ENCODE assay signal across 9 cellular contexts in the genomic region with DNA sequence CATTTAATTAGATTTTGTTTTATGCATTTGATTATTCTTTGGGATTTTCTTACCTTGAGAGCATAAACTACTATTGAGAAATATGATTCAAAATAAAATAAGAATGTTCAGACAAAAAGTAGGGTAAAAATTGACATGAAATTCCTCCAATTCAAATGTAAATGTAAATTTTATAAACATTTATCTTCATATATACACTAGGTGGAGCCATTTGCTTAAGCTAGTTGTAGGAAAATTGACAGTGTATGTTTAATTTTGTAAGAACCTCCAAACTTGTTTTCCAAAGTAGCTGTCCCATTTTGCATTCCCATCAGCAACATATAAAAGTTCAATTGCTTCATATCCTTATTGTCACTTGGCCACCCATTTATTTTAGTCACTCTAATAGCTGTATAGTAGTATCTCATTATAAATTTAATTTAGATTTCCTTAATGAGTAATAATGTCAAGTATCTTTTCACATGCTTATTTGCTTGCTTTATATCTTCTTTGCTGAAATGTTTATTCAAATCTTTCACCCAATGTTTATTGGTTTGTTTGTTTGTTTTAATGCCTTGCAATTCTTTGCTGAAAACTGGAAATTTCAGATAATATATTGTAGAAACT. TPM values are rescaled to one million over a fixed set of nuclear protein-coding genes. Genes with fewer than 3 reads are reported as not detected.
A peak's percentile ranks its signal among the peaks of the same experiment; 100 is the strongest.
DNase-seq lines count a peak whose midpoint lies in the region; ATAC-seq, FAIRE-seq and TF ChIP-seq lines count a peak whose summit lies in the region.
"Had no signal": no experiment of that assay in that cellular context is flagged by ENCODE, and none has a peak within 500 bp of the region (broad histone marks: within the 10 kb centered on the region; RNA-seq: fewer than 3 reads in every experiment).

No MANE protein-coding gene starts in this region.

- ATAC-seq in GM19328 (IDR thresholded peaks at IDR 0.05; ENCODE audit: unreplicated experiment) (no peak), HG03097 (IDR thresholded peaks at IDR 0.05; ENCODE audit: low FRiP score, unreplicated experiment) (no peak)

- H3K36me3 ChIP-seq in PC-9 (ENCODE audit: low read depth) (no peaks in the 10 kb centered on the region), neuronal stem cell (replicated peaks in 1 of 2; ENCODE audit: control insufficient read depth in 2 of 2, insufficient read depth in 2 of 2, low read length in 2 of 2) (no peaks in the 10 kb centered on the region)

- H4K20me1 ChIP-seq in PC-9 (ENCODE audit: insufficient read depth): no peaks in the 10 kb centered on the region

- no TSS peak for BruUV-seq in PC-9 (replicated peaks; lab: Mats Ljungman, UMichigan)

- peak; percentile 48 for FAIRE-seq in GM18507 (lab: Jason Lieb, UNC)

- H3K14ac ChIP-seq in neuronal stem cell (ENCODE audit: low read length): no peak overlapping the region

- no peak overlapping the region for H3K18ac ChIP-seq in neuronal stem cell (ENCODE audit: low read length)

- H2AK5ac ChIP-seq in neuronal stem cell (ENCODE audit: low read depth, low read length): no peak overlapping the region

- H3K9me3 ChIP-seq in PC-9 (ENCODE audit: insufficient read depth, low read depth) (no peaks in the 10 kb centered on the region), neuronal stem cell (replicated peaks in 1 of 2; ENCODE audit: control insufficient read depth in 2 of 2, insufficient read depth in 1 of 2, low read depth in 1 of 2, low read length in 2 of 2) (peaks cover 0 to 3% of the 10 kb centered on the region in 2 donors)

- no peak overlapping the region for H2BK12ac ChIP-seq in neuronal stem cell (ENCODE audit: low read length)

- H3K23ac ChIP-seq in neuronal stem cell (ENCODE audit: low read depth, low read length, poor library complexity): no peak overlapping the region

- no peaks in the 10 kb centered on the region for H3K79me2 ChIP-seq in PC-9 (ENCODE audit: low read depth)

- H2AFZ ChIP-seq in PC-9 (no peak overlapping the region), neuronal stem cell (ENCODE audit: low read length) (no peak overlapping the region)

- H4K8ac ChIP-seq in neuronal stem cell (ENCODE audit: low read depth, low read length): no peak overlapping the region

- no peak overlapping the region for H2BK5ac ChIP-seq in neuronal stem cell (ENCODE audit: low read length)

- H2BK15ac ChIP-seq in neuronal stem cell (ENCODE audit: low read length): no peak overlapping the region

- peak; percentile 58 for TF ChIP-seq CTCF in AG10803 (conservative IDR thresholded peaks at IDR 0.05; ENCODE audit: low read length)
- peak; percentile 70 for TF ChIP-seq CTCF in PC-9 (conservative IDR thresholded peaks at IDR 0.05)
- TF ChIP-seq CTCF in fibroblast of villous mesenchyme (IDR thresholded peaks at IDR 0.05; ENCODE audit: insufficient read depth, low read depth, low read length): peak; percentile 32

- no peak overlapping the region for H3K4me3 ChIP-seq in AG10803 (ENCODE audit: low read length)
- no peak overlapping the region for H3K4me3 ChIP-seq in PC-9
- H3K4me3 ChIP-seq in fibroblast of villous mesenchyme (ENCODE audit: low read depth, low read length): no peak overlapping the region
- H3K4me3 ChIP-seq in neuronal stem cell (ENCODE audit: low read length in 2 of 2): no peak overlapping the region

- no peak overlapping the region for H2BK120ac ChIP-seq in neuronal stem cell (ENCODE audit: low read depth, low read length)

- POLR2A ChIA-PET in PC-9 (lab: Charles Lee; ENCODE audit: unreplicated experiment): interaction anchor here (0.6 kb wide), 1 partner anchor 10 kb away, joined by 4 read pairs; no protein-coding TSS in a partner anchor

- H3F3A ChIP-seq in PC-9 (ENCODE audit: insufficient read depth, low read depth): no peaks in the 10 kb centered on the region

- no peak overlapping the region for H3K9ac ChIP-seq in neuronal stem cell (ENCODE audit: low read depth, low read length, poor library complexity)

- no peak overlapping the region for H3K4me2 ChIP-seq in PC-9
- H3K4me2 ChIP-seq in neuronal stem cell (ENCODE audit: insufficient read depth, low read length, poor library complexity, severe bottlenecking): no peak overlapping the region

- H3K4me1 ChIP-seq in PC-9 (replicated peaks; ENCODE audit: insufficient read depth) (no peaks in the 10 kb centered on the region), neuronal stem cell (ENCODE audit: control insufficient read depth in 2 of 2, insufficient read depth in 1 of 2, low read depth in 1 of 2, low read length in 2 of 2) (no peaks in the 10 kb centered on the region)

- H3K79me1 ChIP-seq in neuronal stem cell (ENCODE audit: low read depth, low read length): no peaks in the 10 kb centered on the region

- intact Hi-C loops in PC-9 (cut with micrococcal nuclease; ENCODE audit: unreplicated experiment): loop anchor here (1.0 to 5.0 kb wide), 4 partner anchors 504 to 941 kb away; no protein-coding TSS in a partner anchor

- DNase-seq in AG10803 (ENCODE audit: low read depth) (peak; percentile 33), GM18507 (ENCODE audit: extremely low spot score, insufficient read length, low read depth) (no peak), PC-9 (no peak), fibroblast of villous mesenchyme (ENCODE audit: low read depth) (peak; percentile 25), neuronal stem cell (ENCODE audit: low spot score) (no peak)
- DNase-seq in stimulated activated CD4-positive, alpha-beta T cell treated with anti-CD3 and anti-CD28 coated beads, Interleukin-4, amount 100 ng/mL, for 4 hours: no peak

- no peaks in the 10 kb centered on the region for H3K9me2 ChIP-seq in PC-9 (ENCODE audit: insufficient read depth)

- H3K4ac ChIP-seq in neuronal stem cell (ENCODE audit: low read length): no peak overlapping the region

- H4K91ac ChIP-seq in neuronal stem cell (ENCODE audit: low read depth, low read length, poor library complexity): no peak overlapping the region

- H3K27me3 ChIP-seq in PC-9 (ENCODE audit: insufficient read depth, low read depth) (no peaks in the 10 kb centered on the region), neuronal stem cell (ENCODE audit: control insufficient read depth in 3 of 3, insufficient read depth in 3 of 3, low read depth in 1 of 3, low read length in 3 of 3) (no peaks in the 10 kb centered on the region)

- CTCF ChIA-PET in PC-9 (lab: Charles Lee): interaction anchor here (0.8 kb wide), 1 partner anchor 603 kb away, joined by 3 read pairs; no protein-coding TSS in a partner anchor

- H3K27ac ChIP-seq in PC-9: no peak overlapping the region
- no peak overlapping the region for H3K27ac ChIP-seq in neuronal stem cell (replicated peaks; ENCODE audit: low read length)

RNA-seq across cellular contexts. Expression of gene SLCO6A1, which starts 37.6 kb away (rescaled TPM):
- not detected in 2 replicates for total RNA-seq in PC-9 (2021)
- under 0.01 and 0.32 TPM in 2 replicates for total RNA-seq in fibroblast of villous mesenchyme
- 0.03 TPM for polyA plus RNA-seq in neuronal stem cell (2013, experiment 1 of 2)
- 0.11 TPM for polyA plus RNA-seq in neuronal stem cell (2013, experiment 2 of 2)
- total RNA-seq: HT1080 had no signal

Comparison
In these comparisons a context has a peak if more than half of its experiments do, and no peak if none do; other contexts are left out.
1. DNase-seq: peak in AG10803 (single experiment) and fibroblast of villous mesenchyme (single experiment); none in GM18507 (single experiment), PC-9 (0 of 2), neuronal stem cell (single experiment) and stimulated activated CD4-positive, alpha-beta T cell treated with anti-CD3 and anti-CD28 coated beads, Interleukin-4, amount 100 ng/mL, for 4 hours (0 of 2).
2. Peak in every context shown above with its lines, with median percentiles within 50 percentile points of each other: CTCF ChIP-seq.